In the genomic region with DNA sequence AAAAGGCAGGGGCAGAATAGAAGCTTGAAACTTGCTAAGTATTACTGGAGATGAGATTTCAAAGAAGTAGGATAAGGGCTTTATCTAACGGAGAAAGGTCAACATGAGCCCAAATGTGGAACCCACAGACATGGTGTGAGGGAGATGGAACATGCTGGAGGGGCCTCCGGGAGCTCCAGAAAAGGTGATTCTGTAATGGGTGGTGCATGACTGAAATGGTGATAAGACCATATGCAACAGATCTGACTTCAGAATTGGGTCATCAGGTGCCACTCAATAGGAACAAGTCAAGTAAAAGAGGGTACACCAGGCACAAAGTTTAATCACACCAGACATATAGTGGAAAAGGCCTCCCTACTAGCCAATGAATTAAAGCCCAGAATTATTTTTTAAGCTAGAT, we compare ENCODE assay signal across 27 cellular contexts.
"Had no signal": no experiment of that assay in that cellular context is flagged by ENCODE, and none has a peak within 500 bp of the region (broad histone marks: within the 10 kb centered on the region; RNA-seq: fewer than 3 reads in every experiment).

No MANE protein-coding gene starts in this region.

- H3K36me3 ChIP-seq: esophagus squamous epithelium, heart right ventricle, left lung, ovary, sigmoid colon, thoracic aorta, tibial nerve, upper lobe of left lung had no signal

- DNase-seq: effector memory CD8-positive, alpha-beta T cell; erythroblast; esophagus squamous epithelium; foreskin melanocyte; glutamatergic neuron; heart right ventricle; hippocampal formation; left cardiac atrium; left lung; mesenchymal stem cell; mucosa of descending colon; naive B cell; nephron progenitor cell; occipital lobe; ovary; posterior cingulate gyrus; psoas muscle; right cardiac atrium; sigmoid colon; stimulated activated CD4-positive, alpha-beta T cell treated with anti-CD3 and anti-CD28 coated beads, Interleukin-4, amount 100 ng/mL, for 4 hours; stimulated activated naive B cell treated with anti-CD40 and anti-IgM and Interleukin-4, amounts not matched to agents 10 μg/mL and 1 μg/mL and 100 μg/mL, for 72 hours; upper lobe of left lung had no signal

- H3K4me1 ChIP-seq: esophagus squamous epithelium, psoas muscle, sigmoid colon, tibial nerve had no signal

- H3K9me3 Mint-ChIP-seq: effector memory CD8-positive, alpha-beta T cell; mesothelial cell of epicardium; naive B cell; nephron progenitor cell; stimulated activated naive B cell treated with anti-CD40 and anti-IgM and Interleukin-4, amounts not matched to agents 10 μg/mL and 1 μg/mL and 100 μg/mL, for 72 hours; stimulated activated naive CD8-positive, alpha-beta T cell treated with anti-CD3 and anti-CD28 coated beads, Interleukin-15, Interleukin-2, amounts not matched to agents 100 ng/mL and 50 ng/mL, for 24 hours had no signal

- H3K9me3 ChIP-seq: esophagus squamous epithelium, heart right ventricle, left lung, mucosa of descending colon, ovary, psoas muscle, sigmoid colon, thoracic aorta, tibial nerve, upper lobe of left lung had no signal

- H3K27me3 ChIP-seq: left lung, ovary, sigmoid colon, upper lobe of left lung had no signal

- H3K36me3 Mint-ChIP-seq: mesothelial cell of epicardium; naive B cell; stimulated activated naive B cell treated with anti-CD40 and anti-IgM and Interleukin-4, amounts not matched to agents 10 μg/mL and 1 μg/mL and 100 μg/mL, for 72 hours had no signal

- ATAC-seq: effector memory CD8-positive, alpha-beta T cell; heart right ventricle; left cardiac atrium; left lung; mucosa of descending colon; psoas muscle; right cardiac atrium; stimulated activated naive B cell treated with anti-CD40 and anti-IgM and Interleukin-4, amounts not matched to agents 10 μg/mL and 1 μg/mL and 100 μg/mL, for 72 hours had no signal

- H3K27ac Mint-ChIP-seq: effector memory CD8-positive, alpha-beta T cell; mesothelial cell of epicardium; naive B cell; nephron progenitor cell; stimulated activated naive B cell treated with anti-CD40 and anti-IgM and Interleukin-4, amounts not matched to agents 10 μg/mL and 1 μg/mL and 100 μg/mL, for 72 hours; stimulated activated naive CD8-positive, alpha-beta T cell treated with anti-CD3 and anti-CD28 coated beads, Interleukin-15, Interleukin-2, amounts not matched to agents 100 ng/mL and 50 ng/mL, for 24 hours had no signal

- H3K27ac ChIP-seq: coronary artery, esophagus squamous epithelium, ovary, psoas muscle, sigmoid colon, thoracic aorta, tibial nerve had no signal

- H3K4me3 Mint-ChIP-seq: effector memory CD8-positive, alpha-beta T cell; mesothelial cell of epicardium; naive B cell; nephron progenitor cell; stimulated activated naive B cell treated with anti-CD40 and anti-IgM and Interleukin-4, amounts not matched to agents 10 μg/mL and 1 μg/mL and 100 μg/mL, for 72 hours; stimulated activated naive CD8-positive, alpha-beta T cell treated with anti-CD3 and anti-CD28 coated beads, Interleukin-15, Interleukin-2, amounts not matched to agents 100 ng/mL and 50 ng/mL, for 24 hours had no signal

- H3K4me1 Mint-ChIP-seq: naive B cell; nephron progenitor cell; stimulated activated naive B cell treated with anti-CD40 and anti-IgM and Interleukin-4, amounts not matched to agents 10 μg/mL and 1 μg/mL and 100 μg/mL, for 72 hours had no signal

- H3K4me3 ChIP-seq: coronary artery, esophagus squamous epithelium, heart right ventricle, left lung, mucosa of descending colon, ovary, psoas muscle, sigmoid colon, thoracic aorta, tibial nerve, upper lobe of left lung had no signal
